ENCODE assay signal across 18 cellular contexts in the genomic region with DNA sequence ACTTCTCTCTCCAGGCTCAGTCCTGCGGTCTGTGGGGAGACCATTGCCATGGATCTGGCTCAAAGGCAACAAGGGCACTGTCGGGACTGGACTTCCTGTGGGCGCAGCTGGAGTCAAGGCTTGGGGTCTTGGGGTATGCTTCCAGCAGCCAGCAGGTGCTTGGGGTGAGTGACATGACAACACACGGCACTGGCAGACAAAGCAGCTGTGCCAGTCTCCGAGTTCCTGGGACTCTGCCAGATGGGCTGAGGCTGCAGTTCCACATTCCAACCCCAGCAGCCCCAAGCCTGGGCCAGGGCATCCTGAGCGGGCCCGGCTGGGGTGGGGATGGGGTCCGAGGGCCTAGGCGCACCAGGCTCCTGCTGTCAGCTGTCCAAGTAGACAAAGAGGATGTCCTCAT. TPM values are rescaled to one million over a fixed set of nuclear protein-coding genes. Genes with fewer than 3 reads are reported as not detected.
A peak's percentile ranks its signal among the peaks of the same experiment; 100 is the strongest.
DNase-seq lines count a peak whose midpoint lies in the region; ATAC-seq, FAIRE-seq and TF ChIP-seq lines count a peak whose summit lies in the region.
"Had no signal": no experiment of that assay in that cellular context is flagged by ENCODE, and none has a peak within 500 bp of the region (broad histone marks: within the 10 kb centered on the region; RNA-seq: fewer than 3 reads in every experiment).

No MANE protein-coding gene starts in this region.

- DNase-seq in HepG2 (ENCODE audit: low spot score): no peak
- no peak for DNase-seq in neural progenitor cell (ENCODE audit: low spot score)
- no peak for DNase-seq in DMS79 (lab: John Stamatoyannopoulos, UW)
- no peak for DNase-seq in midbrain (lab: John Stamatoyannopoulos, UW)
- DNase-seq: activated CD4-positive, alpha-beta T cell treated with anti-CD3 and anti-CD28 coated beads for 36 hours; activated gamma-delta T cell treated with Interleukin-2 at 50 U/mL for 16 hours; cortex of kidney; mesendoderm; NCI-H1436 treated with DMSO at 0.1 percent for 48 hours; NCI-H446 treated with DMSO at 0.1 percent for 48 hours; T-helper 2 cell had no signal

- intact Hi-C loops in HepG2 (cut with micrococcal nuclease; ENCODE audit: unreplicated experiment): no loop called here

- peak overlapping the region; percentile 58 for H3K27ac ChIP-seq in C4-2B
- peak overlapping the region; percentile 23 for H3K27ac ChIP-seq in cingulate gyrus (ENCODE audit: low read depth, low read length)
- H3K27ac ChIP-seq in HepG2 (ENCODE audit: extremely low read length, insufficient read depth, low read length): no peak overlapping the region
- H3K27ac ChIP-seq in skeletal muscle tissue (ENCODE audit: low read depth, low read length): peak overlapping the region; percentile 20
- H3K27ac ChIP-seq in neural progenitor cell: no peak overlapping the region
- H3K27ac ChIP-seq: epithelial cell of prostate had no signal

- BruUV-seq in HepG2 (replicated peaks; lab: Mats Ljungman, UMichigan): no TSS peak

- no peak for TF ChIP-seq RAD21 in HepG2 (CRISPR knock-in tag; IDR thresholded peaks at IDR 0.05)

- H3K9me3 ChIP-seq in HepG2 (ENCODE audit: low read length): no peaks in the 10 kb centered on the region
- no peaks in the 10 kb centered on the region for H3K9me3 ChIP-seq in skeletal muscle tissue (ENCODE audit: control insufficient read depth in 3 of 3, low read length in 3 of 3)
- H3K9me3 ChIP-seq in neural progenitor cell (ENCODE audit: low read depth): no peaks in the 10 kb centered on the region
- H3K9me3 ChIP-seq: gastroesophageal sphincter had no signal

- ATAC-seq in HepG2: no peak
- no peak for ATAC-seq in HG03196 (IDR thresholded peaks at IDR 0.05; ENCODE audit: unreplicated experiment)
- ATAC-seq: activated CD4-positive, alpha-beta T cell treated with anti-CD3 and anti-CD28 coated beads for 36 hours; gastroesophageal sphincter had no signal

- H3K4me3 Mint-ChIP-seq in neural progenitor cell: no peak overlapping the region
- H3K4me3 Mint-ChIP-seq: activated CD4-positive, alpha-beta T cell treated with anti-CD3 and anti-CD28 coated beads for 36 hours had no signal

- no peaks in the 10 kb centered on the region for H3K27me3 Mint-ChIP-seq in neural progenitor cell (ENCODE audit: insufficient read depth, low read depth)
- H3K27me3 Mint-ChIP-seq: activated CD4-positive, alpha-beta T cell treated with anti-CD3 and anti-CD28 coated beads for 36 hours had no signal

- in situ Hi-C loops in HepG2 (cut with HindIII; ENCODE audit: extremely low pct_ligation_motif_present, low pct_unique_long_range_greater_than_20kb): no loop called here

- H3K4me2 ChIP-seq in HepG2 (ENCODE audit: low read depth, low read length) (no peak overlapping the region), neural progenitor cell (no peak overlapping the region)

- H3K79me2 ChIP-seq in HepG2 (ENCODE audit: insufficient read depth, low read length): peaks cover 5% of the 10 kb centered on the region
- H3K79me2 ChIP-seq in neural progenitor cell (ENCODE audit: low read depth): no peaks in the 10 kb centered on the region

- H3K4me1 Mint-ChIP-seq in neural progenitor cell: no peaks in the 10 kb centered on the region
- H3K4me1 Mint-ChIP-seq: activated CD4-positive, alpha-beta T cell treated with anti-CD3 and anti-CD28 coated beads for 36 hours had no signal

- TF ChIP-seq CTCF in C4-2B (conservative IDR thresholded peaks at IDR 0.05): no peak
- no peak for TF ChIP-seq CTCF in HepG2 (CRISPR knock-in tag; IDR thresholded peaks at IDR 0.05)
- TF ChIP-seq CTCF in neural progenitor cell (IDR thresholded peaks at IDR 0.05): no peak

- H3K9ac ChIP-seq in HepG2 (ENCODE audit: insufficient read depth, low read depth, low read length) (no peak overlapping the region), skeletal muscle tissue (ENCODE audit: low read depth in 1 of 3, low read length in 3 of 3) (peak overlapping the region in 2 of 3 donors; percentile 43 to 62), neural progenitor cell (no peak overlapping the region)

- H3K27ac Mint-ChIP-seq in neural progenitor cell: no peak overlapping the region
- H3K27ac Mint-ChIP-seq: activated CD4-positive, alpha-beta T cell treated with anti-CD3 and anti-CD28 coated beads for 36 hours had no signal

- H3K27me3 ChIP-seq in HepG2 (ENCODE audit: control insufficient read depth in 1 of 2, insufficient read depth in 2 of 2, low read length in 2 of 2) (no peaks in the 10 kb centered on the region), skeletal muscle tissue (ENCODE audit: control insufficient read depth in 3 of 3, insufficient read depth in 3 of 3, low read length in 3 of 3) (no peaks in the 10 kb centered on the region), neural progenitor cell (no peaks in the 10 kb centered on the region)
- H3K27me3 ChIP-seq: gastroesophageal sphincter had no signal

- H3K36me3 Mint-ChIP-seq in neural progenitor cell: peaks cover 20% of the 10 kb centered on the region

- H3F3A ChIP-seq in neural progenitor cell (ENCODE audit: low read depth): no peaks in the 10 kb centered on the region

- 96% methylated on average over 3 of the region's 9 CpGs for WGBS in HepG2 (ENCODE audit: low lambda C conversion rate)

- H2AFZ ChIP-seq in HepG2 (ENCODE audit: low read length) (no peak overlapping the region), neural progenitor cell (replicated peaks) (no peak overlapping the region)

- H3K4me1 ChIP-seq in HepG2 (ENCODE audit: insufficient read depth, low read length) (peaks cover 23% of the 10 kb centered on the region), skeletal muscle tissue (ENCODE audit: control insufficient read depth in 3 of 3, insufficient read depth in 3 of 3, low read length in 3 of 3) (peaks cover 53 to 62% (median 58%) of the 10 kb centered on the region in 3 donors), neural progenitor cell (no peaks in the 10 kb centered on the region)

- H3K4me3 ChIP-seq in HepG2 (replicated peaks in 1 of 3; ENCODE audit: insufficient read depth in 1 of 3, low read depth in 2 of 3, low read length in 3 of 3): no peak overlapping the region
- no peak overlapping the region for H3K4me3 ChIP-seq in skeletal muscle tissue (ENCODE audit: low read length in 3 of 3)
- H3K4me3 ChIP-seq in neural progenitor cell: no peak overlapping the region
- H3K4me3 ChIP-seq: gastroesophageal sphincter had no signal

- CTCF ChIA-PET in HepG2 (lab: Yijun Ruan, JAX; ENCODE audit: low intra/inter-chr PET ratio, low total read pairs): no interaction called here

- TF ChIP-seq EP300 in HepG2 (IDR thresholded peaks at IDR 0.05; ENCODE audit: low read depth in 2 of 2, low read length in 2 of 2): no peak
- TF ChIP-seq EP300 in HepG2 (CRISPR knock-in tag; IDR thresholded peaks at IDR 0.05; ENCODE audit: borderline replicate concordance): no peak

- no peaks in the 10 kb centered on the region for H3K9me3 Mint-ChIP-seq in neural progenitor cell

- H3K36me3 ChIP-seq in HepG2 (replicated peaks in 1 of 2; ENCODE audit: control insufficient read depth in 1 of 2, insufficient read depth in 2 of 2, low read length in 2 of 2) (peaks cover 50 to 71% of the 10 kb centered on the region in 2 experiments), skeletal muscle tissue (ENCODE audit: control insufficient read depth in 3 of 3, insufficient read depth in 3 of 3, low read length in 3 of 3) (peaks cover 54 to 58% (median 58%) of the 10 kb centered on the region in 3 donors), neural progenitor cell (no peaks in the 10 kb centered on the region)

- no peak for TF ChIP-seq POLR2A in HepG2 (IDR thresholded peaks at IDR 0.05; ENCODE audit: insufficient read depth in 1 of 2, low read depth in 2 of 2, low read length in 2 of 2)

- FAIRE-seq in HepG2 (lab: Jason Lieb, UNC): no peak

- H4K20me1 ChIP-seq in HepG2 (ENCODE audit: insufficient read depth, low read length) (no peaks in the 10 kb centered on the region), neural progenitor cell (ENCODE audit: low read depth) (peaks cover 3% of the 10 kb centered on the region)

- POLR2A ChIA-PET in HepG2 (lab: Yijun Ruan, JAX): interaction anchor here (1.5 kb wide), 1 partner anchor 12 kb away, joined by 3 read pairs; no protein-coding TSS in a partner anchor

RNA-seq across cellular contexts. Expression of gene GUCD1, which starts 12.3 kb away (rescaled TPM):
- total RNA-seq in HepG2 (2016; rRNA removed; fragmentation: Illumina TruSeq; extraction: Trizol): 125 and 128 TPM in 2 replicates
- 57.0 and 62.1 TPM in 2 replicates for total RNA-seq in HepG2 (2016; cell fraction: cytosol; rRNA removed; fragmentation: Illumina TruSeq; extraction: Trizol; ENCODE audit: low read depth)
- total RNA-seq in HepG2 (2016; cell fraction: insoluble cytoplasmic fraction; rRNA removed; fragmentation: Illumina TruSeq; extraction: Trizol): 114 and 129 TPM in 2 replicates
- total RNA-seq in HepG2 (2016; cell fraction: membrane; rRNA removed; fragmentation: Illumina TruSeq; extraction: Trizol): 156 and 159 TPM in 2 replicates
- 69.6 and 73.3 TPM in 2 replicates for total RNA-seq in HepG2 (2016; cell fraction: nucleus; rRNA removed; fragmentation: Illumina TruSeq; extraction: Trizol)
- 245 and 282 TPM in 2 replicates for polyA plus RNA-seq in HepG2 (2011; rRNA removed)
- 177 and 210 TPM in 2 replicates for polyA plus RNA-seq in HepG2 (2011; cell fraction: cytosol; rRNA removed)
- polyA plus RNA-seq in HepG2 (2011; cell fraction: nucleus; rRNA removed): 217 and 220 TPM in 2 replicates
- polyA plus RNA-seq in HepG2 (2012): 123 and 145 TPM in 2 replicates
- polyA plus RNA-seq in HepG2 (2016; cell fraction: cytosol; fragmentation: Illumina TruSeq; extraction: Trizol; ENCODE audit: low read depth): 33.4 and 34.1 TPM in 2 replicates
- 101 and 109 TPM in 2 replicates for polyA plus RNA-seq in HepG2 (2016; cell fraction: insoluble cytoplasmic fraction; fragmentation: Illumina TruSeq; extraction: Trizol; ENCODE audit: low read depth)
- polyA plus RNA-seq in HepG2 (2016; cell fraction: membrane; fragmentation: Illumina TruSeq; extraction: Trizol; ENCODE audit: low read depth): 91.3 and 96.0 TPM in 2 replicates
- polyA plus RNA-seq in HepG2 (2016; cell fraction: nucleus; fragmentation: Illumina TruSeq; extraction: Trizol; ENCODE audit: insufficient read depth, low read depth): 119 and 131 TPM in 2 replicates
- polyA minus RNA-seq in HepG2 (2011; rRNA and poly(A)+ RNA removed; ENCODE audit: low replicate concordance): 194 and 636 TPM in 2 replicates
- 178 and 203 TPM in 2 replicates for polyA minus RNA-seq in HepG2 (2011; cell fraction: cytosol; rRNA and poly(A)+ RNA removed)
- 53.7 and 80.4 TPM in 2 replicates for polyA minus RNA-seq in HepG2 (2011; cell fraction: nucleus; rRNA and poly(A)+ RNA removed)
- total RNA-seq in skeletal muscle tissue: 64.7 TPM
- total RNA-seq in neural progenitor cell (ENCODE audit: low replicate concordance): 31.0 and 62.3 TPM in 2 replicates

RNA-seq across cellular contexts. Expression of gene SNRPD3, which starts 13.2 kb away (rescaled TPM):
- total RNA-seq in HepG2 (2016; rRNA removed; fragmentation: Illumina TruSeq; extraction: Trizol) (209 and 287 TPM in 2 replicates), skeletal muscle tissue (78.8 TPM), neural progenitor cell (ENCODE audit: low replicate concordance) (195 and 302 TPM in 2 replicates)
- total RNA-seq in HepG2 (2016; cell fraction: cytosol; rRNA removed; fragmentation: Illumina TruSeq; extraction: Trizol; ENCODE audit: low read depth): 29.0 and 31.7 TPM in 2 replicates
- total RNA-seq in HepG2 (2016; cell fraction: insoluble cytoplasmic fraction; rRNA removed; fragmentation: Illumina TruSeq; extraction: Trizol): 214 and 298 TPM in 2 replicates
- total RNA-seq in HepG2 (2016; cell fraction: membrane; rRNA removed; fragmentation: Illumina TruSeq; extraction: Trizol): 35.4 and 36.1 TPM in 2 replicates
- 83.7 and 87.5 TPM in 2 replicates for total RNA-seq in HepG2 (2016; cell fraction: nucleus; rRNA removed; fragmentation: Illumina TruSeq; extraction: Trizol)
- 107 and 110 TPM in 2 replicates for polyA plus RNA-seq in HepG2 (2011; rRNA removed)
- 278 and 291 TPM in 2 replicates for polyA plus RNA-seq in HepG2 (2011; cell fraction: cytosol; rRNA removed)
- 55.5 and 61.4 TPM in 2 replicates for polyA plus RNA-seq in HepG2 (2011; cell fraction: nucleus; rRNA removed)
- polyA plus RNA-seq in HepG2 (2012): 178 and 251 TPM in 2 replicates
- polyA plus RNA-seq in HepG2 (2016; cell fraction: cytosol; fragmentation: Illumina TruSeq; extraction: Trizol; ENCODE audit: low read depth): 35.3 and 40.6 TPM in 2 replicates
- polyA plus RNA-seq in HepG2 (2016; cell fraction: insoluble cytoplasmic fraction; fragmentation: Illumina TruSeq; extraction: Trizol; ENCODE audit: low read depth): 420 and 438 TPM in 2 replicates
- 35.8 and 37.4 TPM in 2 replicates for polyA plus RNA-seq in HepG2 (2016; cell fraction: membrane; fragmentation: Illumina TruSeq; extraction: Trizol; ENCODE audit: low read depth)
- polyA plus RNA-seq in HepG2 (2016; cell fraction: nucleus; fragmentation: Illumina TruSeq; extraction: Trizol; ENCODE audit: insufficient read depth, low read depth): 132 and 146 TPM in 2 replicates
- 134 and 369 TPM in 2 replicates for polyA minus RNA-seq in HepG2 (2011; rRNA and poly(A)+ RNA removed; ENCODE audit: low replicate concordance)
- polyA minus RNA-seq in HepG2 (2011; cell fraction: cytosol; rRNA and poly(A)+ RNA removed): 72.3 and 74.0 TPM in 2 replicates
- polyA minus RNA-seq in HepG2 (2011; cell fraction: nucleus; rRNA and poly(A)+ RNA removed): 83.2 and 93.4 TPM in 2 replicates

RNA-seq across cellular contexts. Expression of gene UPB1, which starts 47.5 kb away (rescaled TPM):
- total RNA-seq in HepG2 (2016; rRNA removed; fragmentation: Illumina TruSeq; extraction: Trizol): 0.60 and 1.2 TPM in 2 replicates
- 0.53 and 0.61 TPM in 2 replicates for total RNA-seq in HepG2 (2016; cell fraction: cytosol; rRNA removed; fragmentation: Illumina TruSeq; extraction: Trizol; ENCODE audit: low read depth)
- total RNA-seq in HepG2 (2016; cell fraction: insoluble cytoplasmic fraction; rRNA removed; fragmentation: Illumina TruSeq; extraction: Trizol): 0.43 and 0.89 TPM in 2 replicates
- 0.90 and 0.96 TPM in 2 replicates for total RNA-seq in HepG2 (2016; cell fraction: membrane; rRNA removed; fragmentation: Illumina TruSeq; extraction: Trizol)
- total RNA-seq in HepG2 (2016; cell fraction: nucleus; rRNA removed; fragmentation: Illumina TruSeq; extraction: Trizol): 1.0 and 1.1 TPM in 2 replicates
- 0.38 and 0.59 TPM in 2 replicates for polyA plus RNA-seq in HepG2 (2011; rRNA removed)
- polyA plus RNA-seq in HepG2 (2011; cell fraction: cytosol; rRNA removed): 0.24 and 0.28 TPM in 2 replicates
- 0.84 and 1.1 TPM in 2 replicates for polyA plus RNA-seq in HepG2 (2011; cell fraction: nucleus; rRNA removed)
- 0.49 and 1.2 TPM in 2 replicates for polyA plus RNA-seq in HepG2 (2012)
- 0.42 and 0.53 TPM in 2 replicates for polyA plus RNA-seq in HepG2 (2016; cell fraction: cytosol; fragmentation: Illumina TruSeq; extraction: Trizol; ENCODE audit: low read depth)
- polyA plus RNA-seq in HepG2 (2016; cell fraction: insoluble cytoplasmic fraction; fragmentation: Illumina TruSeq; extraction: Trizol; ENCODE audit: low read depth): 0.80 and 0.84 TPM in 2 replicates
- polyA plus RNA-seq in HepG2 (2016; cell fraction: membrane; fragmentation: Illumina TruSeq; extraction: Trizol; ENCODE audit: low read depth): 0.63 and 0.65 TPM in 2 replicates
- polyA plus RNA-seq in HepG2 (2016; cell fraction: nucleus; fragmentation: Illumina TruSeq; extraction: Trizol; ENCODE audit: insufficient read depth, low read depth): 1.5 and 1.6 TPM in 2 replicates
- polyA minus RNA-seq in HepG2 (2011; rRNA and poly(A)+ RNA removed; ENCODE audit: low replicate concordance): 0.05 and 0.22 TPM in 2 replicates
- polyA minus RNA-seq in HepG2 (2011; cell fraction: cytosol; rRNA and poly(A)+ RNA removed): not detected in 2 replicates
- 0.77 and 0.99 TPM in 2 replicates for polyA minus RNA-seq in HepG2 (2011; cell fraction: nucleus; rRNA and poly(A)+ RNA removed)
- total RNA-seq in skeletal muscle tissue: 0.52 TPM
- 0.12 and 0.17 TPM in 2 replicates for total RNA-seq in neural progenitor cell (ENCODE audit: low replicate concordance)
- total RNA-seq: H4 had no signal

RNA-seq across cellular contexts. Expression of gene LRRC75B, which starts 50.2 kb away (rescaled TPM):
- total RNA-seq in HepG2 (2016; rRNA removed; fragmentation: Illumina TruSeq; extraction: Trizol) (5.7 and 11.8 TPM in 2 replicates), skeletal muscle tissue (1.6 TPM), neural progenitor cell (ENCODE audit: low replicate concordance) (8.2 and 19.0 TPM in 2 replicates)
- 14.2 and 14.4 TPM in 2 replicates for total RNA-seq in HepG2 (2016; cell fraction: cytosol; rRNA removed; fragmentation: Illumina TruSeq; extraction: Trizol; ENCODE audit: low read depth)
- 5.6 and 12.5 TPM in 2 replicates for total RNA-seq in HepG2 (2016; cell fraction: insoluble cytoplasmic fraction; rRNA removed; fragmentation: Illumina TruSeq; extraction: Trizol)
- 14.8 and 16.4 TPM in 2 replicates for total RNA-seq in HepG2 (2016; cell fraction: membrane; rRNA removed; fragmentation: Illumina TruSeq; extraction: Trizol)
- 10.7 and 13.7 TPM in 2 replicates for total RNA-seq in HepG2 (2016; cell fraction: nucleus; rRNA removed; fragmentation: Illumina TruSeq; extraction: Trizol)
- polyA plus RNA-seq in HepG2 (2011; rRNA removed): 34.8 and 48.8 TPM in 2 replicates
- 18.6 and 35.0 TPM in 2 replicates for polyA plus RNA-seq in HepG2 (2011; cell fraction: cytosol; rRNA removed)
- 225 and 265 TPM in 2 replicates for polyA plus RNA-seq in HepG2 (2011; cell fraction: nucleus; rRNA removed)
- polyA plus RNA-seq in HepG2 (2012): 19.0 and 24.1 TPM in 2 replicates
- polyA plus RNA-seq in HepG2 (2016; cell fraction: cytosol; fragmentation: Illumina TruSeq; extraction: Trizol; ENCODE audit: low read depth): 15.3 and 17.1 TPM in 2 replicates
- polyA plus RNA-seq in HepG2 (2016; cell fraction: insoluble cytoplasmic fraction; fragmentation: Illumina TruSeq; extraction: Trizol; ENCODE audit: low read depth): 8.8 and 9.2 TPM in 2 replicates
- 17.8 and 17.9 TPM in 2 replicates for polyA plus RNA-seq in HepG2 (2016; cell fraction: membrane; fragmentation: Illumina TruSeq; extraction: Trizol; ENCODE audit: low read depth)
- polyA plus RNA-seq in HepG2 (2016; cell fraction: nucleus; fragmentation: Illumina TruSeq; extraction: Trizol; ENCODE audit: insufficient read depth, low read depth): 32.8 and 35.7 TPM in 2 replicates
- 24.5 TPM in 1 of 2 replicates, not detected in the other for polyA minus RNA-seq in HepG2 (2011; rRNA and poly(A)+ RNA removed; ENCODE audit: low replicate concordance)
- 5.7 and 8.9 TPM in 2 replicates for polyA minus RNA-seq in HepG2 (2011; cell fraction: cytosol; rRNA and poly(A)+ RNA removed)
- polyA minus RNA-seq in HepG2 (2011; cell fraction: nucleus; rRNA and poly(A)+ RNA removed): 13.3 and 13.4 TPM in 2 replicates

Comparison
In these comparisons a context has a peak if more than half of its experiments do, and no peak if none do; other contexts are left out.
1. H3K27ac ChIP-seq: peak in C4-2B (single experiment), cingulate gyrus (single experiment) and skeletal muscle tissue (single experiment); none in HepG2 (single experiment) and neural progenitor cell (single experiment).
2. H3K9ac ChIP-seq: peak in skeletal muscle tissue (2 of 3); none in HepG2 (single experiment) and neural progenitor cell (single experiment).